ENCODE assay signal across 32 cellular contexts in the genomic region with DNA sequence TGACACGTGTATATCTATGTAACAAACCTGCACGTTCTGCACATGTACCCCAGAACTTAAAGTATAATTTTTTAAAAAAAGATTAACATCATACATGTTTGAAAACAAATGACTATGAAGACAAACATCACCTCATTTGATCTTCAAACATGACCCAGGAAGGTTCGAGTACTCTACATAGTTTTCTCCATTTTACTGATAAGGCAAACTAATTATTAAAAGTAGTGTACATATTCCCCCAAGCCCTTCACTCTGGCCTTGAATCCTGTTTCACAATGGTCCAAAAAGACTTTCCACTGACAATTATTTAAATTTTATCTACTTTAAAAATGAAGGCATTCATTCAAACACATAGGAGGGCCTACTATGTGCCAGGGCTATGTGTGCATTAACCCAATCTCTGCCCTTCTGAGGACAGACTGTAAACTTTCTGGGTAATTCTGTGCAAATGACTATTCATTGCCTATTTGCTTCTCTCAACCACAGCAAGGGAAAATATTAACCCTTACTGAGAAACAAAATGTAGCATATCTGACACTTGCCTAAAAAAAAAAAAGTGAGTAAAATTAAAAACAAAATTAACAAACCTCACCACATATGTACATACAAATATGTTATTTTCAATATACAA.
"Had no signal": no experiment of that assay in that cellular context is flagged by ENCODE, and none has a peak within 500 bp of the region (broad histone marks: within the 10 kb centered on the region; RNA-seq: fewer than 3 reads in every experiment).

No MANE protein-coding gene starts in this region.

- H3K9me3 Mint-ChIP-seq: natural killer cell treated with Interleukin-12 subunit alpha and Interleukin-12 subunit beta and Interleukin-15 and Interleukin-18, amount 100 ng/mL, for 72 hours; stimulated activated memory B cell treated with anti-CD40 and anti-IgM and Interleukin-4, amounts not matched to agents 10 μg/mL and 1 μg/mL and 100 μg/mL, for 72 hours had no signal

- H3K9me3 ChIP-seq: neutrophil, psoas muscle, suprapubic skin, testis, vagina had no signal

- H3K27me3 ChIP-seq: neutrophil, spleen, suprapubic skin, testis, tibial artery, upper lobe of left lung, vagina had no signal

- FAIRE-seq: urothelium cell line had no signal

- DNase-seq: naive thymus-derived CD8-positive, alpha-beta T cell; nephron progenitor cell; nucleus accumbens; posterior cingulate gyrus; psoas muscle; right cardiac atrium; spleen; stimulated activated CD4-positive, alpha-beta T cell treated with anti-CD3 and anti-CD28 coated beads, Interleukin-12 subunit alpha, Interleukin-12 subunit beta, amount 100 ng/mL, for 4 hours; stimulated activated CD4-positive, alpha-beta T cell treated with anti-CD3 and anti-CD28 coated beads, Interleukin-1b, Interleukin-23, amount 100 ng/mL, for 48 hours; stimulated activated CD4-positive, alpha-beta T cell treated with anti-CD3 and anti-CD28 coated beads, Interleukin-4, amount 100 ng/mL, for 1 hour; stimulated activated CD4-positive, alpha-beta T cell treated with anti-CD3 and anti-CD28 coated beads, Interleukin-4, amount 100 ng/mL, for 4 hours; stimulated activated CD8-positive, alpha-beta memory T cell treated with anti-CD3 and anti-CD28 coated beads, Interleukin-4, amount 100 ng/mL, for 48 hours; stimulated activated naive CD4-positive, alpha-beta T cell; stimulated activated naive CD8-positive, alpha-beta T cell treated with anti-CD3 and anti-CD28 coated beads, Interleukin-15, amount 100 ng/mL, for 72 hours; stimulated activated naive CD8-positive, alpha-beta T cell treated with anti-CD3 and anti-CD28 coated beads, Interleukin-15, Interleukin-2, amounts not matched to agents 100 U/mL and 50 U/mL, for 24 hours; substantia nigra; testis; tibial artery; trophoblast cell; upper lobe of left lung had no signal

- H3K36me3 ChIP-seq: neutrophil, spleen, suprapubic skin, tibial artery, upper lobe of left lung, vagina had no signal

- ATAC-seq: naive thymus-derived CD8-positive, alpha-beta T cell; natural killer cell treated with Interleukin-12 subunit alpha and Interleukin-12 subunit beta and Interleukin-15 and Interleukin-18, amount 100 ng/mL, for 72 hours; psoas muscle; right cardiac atrium; sciatic nerve; stimulated activated memory B cell treated with anti-CD40 and anti-IgM and Interleukin-4, amounts not matched to agents 10 μg/mL and 1 μg/mL and 100 μg/mL, for 72 hours; stimulated activated naive CD8-positive, alpha-beta T cell treated with anti-CD3 and anti-CD28 coated beads, Interleukin-15, amount 100 ng/mL, for 72 hours; stimulated activated naive CD8-positive, alpha-beta T cell treated with anti-CD3 and anti-CD28 coated beads, Interleukin-15, Interleukin-2, amounts not matched to agents 100 U/mL and 50 U/mL, for 24 hours had no signal

- H3K4me3 Mint-ChIP-seq: naive thymus-derived CD8-positive, alpha-beta T cell; natural killer cell treated with Interleukin-12 subunit alpha and Interleukin-12 subunit beta and Interleukin-15 and Interleukin-18, amount 100 ng/mL, for 72 hours; nephron progenitor cell; neural crest cell; stimulated activated memory B cell treated with anti-CD40 and anti-IgM and Interleukin-4, amounts not matched to agents 10 μg/mL and 1 μg/mL and 100 μg/mL, for 72 hours; stimulated activated naive CD8-positive, alpha-beta T cell treated with anti-CD3 and anti-CD28 coated beads, Interleukin-15, amount 100 ng/mL, for 72 hours had no signal

- H3K79me2 ChIP-seq: parathyroid adenoma had no signal

- H3K27ac ChIP-seq: neutrophil, parathyroid adenoma, psoas muscle, skin epidermis, spleen, suprapubic skin, testis, tibial artery, upper lobe of left lung, vagina had no signal

- H3K4me2 ChIP-seq: smooth muscle cell had no signal

- H3K36me3 Mint-ChIP-seq: natural killer cell treated with Interleukin-12 subunit alpha and Interleukin-12 subunit beta and Interleukin-15 and Interleukin-18, amount 100 ng/mL, for 72 hours; stimulated activated memory B cell treated with anti-CD40 and anti-IgM and Interleukin-4, amounts not matched to agents 10 μg/mL and 1 μg/mL and 100 μg/mL, for 72 hours had no signal

- H2AFZ ChIP-seq: parathyroid adenoma had no signal

- H3K4me1 ChIP-seq: parathyroid adenoma, psoas muscle, spleen, suprapubic skin, testis, tibial artery, upper lobe of left lung, vagina had no signal

- H3K27me3 Mint-ChIP-seq: progenitor cell of endocrine pancreas had no signal

- H3K4me1 Mint-ChIP-seq: naive thymus-derived CD8-positive, alpha-beta T cell; nephron progenitor cell; neural crest cell; stimulated activated memory B cell treated with anti-CD40 and anti-IgM and Interleukin-4, amounts not matched to agents 10 μg/mL and 1 μg/mL and 100 μg/mL, for 72 hours; stimulated activated naive CD8-positive, alpha-beta T cell treated with anti-CD3 and anti-CD28 coated beads, Interleukin-15, amount 100 ng/mL, for 72 hours had no signal

- H3K4me3 ChIP-seq: psoas muscle, skin epidermis, smooth muscle cell, spleen, suprapubic skin, testis, tibial artery, upper lobe of left lung, vagina had no signal

- H3K9ac ChIP-seq: parathyroid adenoma had no signal

- H3K27ac Mint-ChIP-seq: naive thymus-derived CD8-positive, alpha-beta T cell; natural killer cell treated with Interleukin-12 subunit alpha and Interleukin-12 subunit beta and Interleukin-15 and Interleukin-18, amount 100 ng/mL, for 72 hours; nephron progenitor cell; progenitor cell of endocrine pancreas; stimulated activated memory B cell treated with anti-CD40 and anti-IgM and Interleukin-4, amounts not matched to agents 10 μg/mL and 1 μg/mL and 100 μg/mL, for 72 hours; stimulated activated naive CD8-positive, alpha-beta T cell treated with anti-CD3 and anti-CD28 coated beads, Interleukin-15, amount 100 ng/mL, for 72 hours had no signal
